ENCODE assay signal across 9 cellular contexts in genomic region chr13:72651196-72651595, GRCh38.
DNase-seq lines count a peak whose midpoint lies in the region; FAIRE-seq and TF ChIP-seq lines count a peak whose summit lies in the region.
"Had no signal": no experiment of that assay in that cellular context is flagged by ENCODE, and none has a peak within 500 bp of the region (broad histone marks: within the 10 kb centered on the region; RNA-seq: fewer than 3 reads in every experiment).

No MANE protein-coding gene starts in this region.

- intact Hi-C loops in uterus (cut with DNase I; ENCODE audit: low total_unique reads): no loop called here

- no peak overlapping the region for H3K4me2 ChIP-seq in H1 (ENCODE audit: insufficient read depth in 1 of 2, low read depth in 2 of 2, low read length in 2 of 2)

- no peak overlapping the region for H3K18ac ChIP-seq in H1 (ENCODE audit: extremely low read depth, low read length)

- peak; percentile 68 to 69 for TF ChIP-seq RAD21 in H1 (IDR thresholded peaks at IDR 0.05 in 1 of 2, conservative IDR thresholded peaks at IDR 0.05 in 1 of 2; ENCODE audit: low read depth in 2 of 2, low read length in 2 of 2)

- H3K4me1 ChIP-seq in H1 (replicated peaks in 1 of 4; ENCODE audit: control insufficient read depth in 3 of 4, insufficient read depth in 4 of 4, low read length in 3 of 4): no peaks in the 10 kb centered on the region
- no peaks in the 10 kb centered on the region for H3K4me1 ChIP-seq in small intestine (ENCODE audit: control insufficient read depth in 2 of 2, insufficient read depth in 1 of 2, low read depth in 1 of 2, low read length in 1 of 2)
- H3K4me1 ChIP-seq in uterus: no peaks in the 10 kb centered on the region

- H3K79me1 ChIP-seq in H1 (ENCODE audit: low read depth, low read length): no peaks in the 10 kb centered on the region

- DNase-seq in NCI-H510A treated with DMSO at 0.1 percent for 48 hours (lab: John Stamatoyannopoulos, UW): peak; percentile 19
- no peak for DNase-seq in NCI-H510A (lab: John Stamatoyannopoulos, UW)
- peak; percentile 82 for DNase-seq in NCI-H82 (lab: John Stamatoyannopoulos, UW)
- no peak for DNase-seq in H1 (ENCODE audit: low read depth in 1 of 2, low spot score in 2 of 2)
- peak; percentile 20 for DNase-seq in small intestine
- DNase-seq in NCI-H1048 (lab: John Stamatoyannopoulos, UW): no peak
- DNase-seq in GM20000 (ENCODE audit: low spot score): no peak
- no peak for DNase-seq in uterus

- no peaks in the 10 kb centered on the region for H3K79me2 ChIP-seq in H1 (ENCODE audit: control insufficient read depth in 1 of 2, insufficient read depth in 2 of 2, low read length in 2 of 2)

- H2BK15ac ChIP-seq in H1 (ENCODE audit: low read length): no peak overlapping the region

- no peaks in the 10 kb centered on the region for H3K27me3 ChIP-seq in H1 (replicated peaks in 1 of 4; ENCODE audit: control insufficient read depth in 3 of 4, extremely low read depth in 1 of 4, insufficient read depth in 3 of 4, low read length in 3 of 4)
- H3K27me3 ChIP-seq in small intestine (ENCODE audit: control insufficient read depth in 2 of 2, insufficient read depth in 2 of 2, low read length in 2 of 2): no peaks in the 10 kb centered on the region
- H3K27me3 ChIP-seq in uterus: no peaks in the 10 kb centered on the region

- H3K36me3 ChIP-seq in H1 (ENCODE audit: control insufficient read depth in 2 of 4, insufficient read depth in 4 of 4, low read length in 3 of 4) (no peaks in the 10 kb centered on the region), small intestine (ENCODE audit: control insufficient read depth in 2 of 2, insufficient read depth in 2 of 2, low read length in 2 of 2) (no peaks in the 10 kb centered on the region), uterus (no peaks in the 10 kb centered on the region)

- FAIRE-seq in H1 (lab: Jason Lieb, UNC) (peak; percentile 52), small intestine (lab: Jason Lieb, UNC) (no peak)
- FAIRE-seq: frontal cortex had no signal

- H3K27ac ChIP-seq in H1 (ENCODE audit: low read depth, low read length) (no peak overlapping the region), small intestine (ENCODE audit: low read depth in 1 of 2, low read length in 1 of 2) (no peak overlapping the region), uterus (no peak overlapping the region)

- no peaks in the 10 kb centered on the region for H4K20me1 ChIP-seq in H1 (replicated peaks in 1 of 2; ENCODE audit: control insufficient read depth in 1 of 2, insufficient read depth in 2 of 2, low read length in 2 of 2)

- no peak overlapping the region for H2BK12ac ChIP-seq in H1 (ENCODE audit: low read depth, low read length)

- no peak overlapping the region for H2AK5ac ChIP-seq in H1 (ENCODE audit: low read depth, low read length)

- no peak overlapping the region for H2BK120ac ChIP-seq in H1 (replicated peaks; ENCODE audit: low read depth, low read length)

- TF ChIP-seq EP300 in H1 (IDR thresholded peaks at IDR 0.05; ENCODE audit: borderline replicate concordance in 1 of 2, low read depth in 2 of 2, low read length in 2 of 2): no peak

- no peak overlapping the region for H2BK5ac ChIP-seq in H1 (ENCODE audit: low read depth, low read length)

- H3K9ac ChIP-seq in H1 (replicated peaks in 1 of 4; ENCODE audit: extremely low read depth in 1 of 4, low read depth in 3 of 4, low read length in 3 of 4): no peak overlapping the region

- H2BK20ac ChIP-seq in H1 (ENCODE audit: low read length): no peak overlapping the region

- no peak overlapping the region for H2AFZ ChIP-seq in H1 (ENCODE audit: low read length)

- H3K4ac ChIP-seq in H1 (replicated peaks; ENCODE audit: insufficient read length, low read depth, low read length): peak overlapping the region; percentile 49

- H3K56ac ChIP-seq in H1 (replicated peaks; ENCODE audit: insufficient read length, low read depth, low read length): no peak overlapping the region

- H3K23me2 ChIP-seq in H1 (ENCODE audit: low read depth, low read length): no peaks in the 10 kb centered on the region

- H4K8ac ChIP-seq in H1 (ENCODE audit: extremely low read depth, insufficient read depth, low read length): no peak overlapping the region

- H3K9me3 ChIP-seq in H1 (ENCODE audit: insufficient read depth in 2 of 2, low read depth in 1 of 2, low read length in 1 of 2) (no peaks in the 10 kb centered on the region), small intestine (ENCODE audit: control insufficient read depth, low read depth) (no peaks in the 10 kb centered on the region), uterus (no peaks in the 10 kb centered on the region)

- POLR2A ChIA-PET in H1 (lab: Charles Lee; ENCODE audit: partially characterized antibody): no interaction called here

- WGBS in H1 (ENCODE audit: extremely low coverage in 1 of 2, insufficient coverage in 1 of 2, insufficient read length in 1 of 2, insufficient replicate concordance in 2 of 2, low coverage in 1 of 2, low lambda C conversion rate in 2 of 2, missing lambda C conversion rate in 1 of 2), 2 experiments: 79% methylated on average over 5 of the region's 5 CpGs; no CpG with 5 or more reads in 1 of the 2 experiments
- WGBS in small intestine, 3 donors: 20 to 37% (median 22%) methylated on average over 5 of the region's 5 CpGs

- no peak overlapping the region for H3K23ac ChIP-seq in H1 (ENCODE audit: insufficient read length)

- TF ChIP-seq CTCF in H1 (IDR thresholded peaks at IDR 0.05; ENCODE audit: control extremely low read depth in 1 of 3, insufficient read depth in 1 of 3, low read depth in 1 of 3, low read length in 3 of 3) (peak in 2 of 3 experiments; percentile 28 to 65; a peak in 1 of 4 replicates), GM20000 (IDR thresholded peaks at IDR 0.05; ENCODE audit: extremely low read depth, missing control alignments) (no peak), uterus (IDR thresholded peaks at IDR 0.05) (no peak)

- H4K91ac ChIP-seq in H1 (replicated peaks; ENCODE audit: insufficient read length, low read length): no peak overlapping the region

- TF ChIP-seq POLR2A in H1 (IDR thresholded peaks at IDR 0.05; ENCODE audit: control extremely low read depth in 1 of 2, low read depth in 2 of 2, low read length in 2 of 2) (no peak), uterus (IDR thresholded peaks at IDR 0.05) (no peak)

- H4K5ac ChIP-seq in H1 (ENCODE audit: insufficient read length, low read depth, low read length): no peak overlapping the region

- CTCF ChIA-PET in H1 (lab: Charles Lee; ENCODE audit: partially characterized antibody): interaction anchor here (0.6 to 3.6 kb wide), 31 partner anchors 10 to 772 kb away, joined by 3 to 26 read pairs (median 4); no protein-coding TSS in a partner anchor

- no peak overlapping the region for H3K14ac ChIP-seq in H1 (ENCODE audit: insufficient read length)

- no peak overlapping the region for H3K4me3 ChIP-seq in H1 (ENCODE audit: extremely low read depth in 1 of 4, insufficient read depth in 2 of 4, low read depth in 3 of 4, low read length in 4 of 4)
- H3K4me3 ChIP-seq in small intestine (ENCODE audit: low read depth in 1 of 2, low read length in 2 of 2): no peak overlapping the region
- H3K4me3 ChIP-seq in uterus: no peak overlapping the region

TF ChIP-seq in H1, 55 proteins besides CTCF, POLR2A, EP300 and RAD21:
- TF ChIP-seq HDAC6 (IDR thresholded peaks at IDR 0.05; ENCODE audit: low read depth, low read length) (no peak), NRF1 (IDR thresholded peaks at IDR 0.05; ENCODE audit: low read depth, low read length) (no peak), ATF2 (IDR thresholded peaks at IDR 0.05; ENCODE audit: low read length) (no peak), SP4 (IDR thresholded peaks at IDR 0.05; ENCODE audit: low read length) (no peak), CBX5 (IDR thresholded peaks at IDR 0.05; ENCODE audit: low read depth, low read length) (no peak), POLR2AphosphoS5 (IDR thresholded peaks at IDR 0.05; ENCODE audit: low read depth, low read length) (no peak), TAF7 (optimal IDR thresholded peaks at IDR 0.05; ENCODE audit: borderline replicate concordance, low read depth, low read length) (no peak), RXRA (IDR thresholded peaks at IDR 0.05; ENCODE audit: insufficient read depth, low read depth, low read length) (no peak), TBP (IDR thresholded peaks at IDR 0.05; ENCODE audit: low read depth, low read length) (no peak), RNF2 (IDR thresholded peaks at IDR 0.05; ENCODE audit: borderline replicate concordance, low read depth, low read length, missing control alignments, poor library complexity, severe bottlenecking) (no peak), YY1 (IDR thresholded peaks at IDR 0.05; ENCODE audit: low read depth, low read length) (no peak), CTBP2 (IDR thresholded peaks at IDR 0.05; ENCODE audit: borderline replicate concordance, insufficient read depth, insufficient read length, low read length) (no peak), FOSL1 (IDR thresholded peaks at IDR 0.05; ENCODE audit: insufficient read depth, low read depth, low read length) (no peak), JUN (IDR thresholded peaks at IDR 0.05; ENCODE audit: low read depth, low read length) (no peak), EZH2 (IDR thresholded peaks at IDR 0.05; ENCODE audit: low read depth, low read length, severe bottlenecking) (no peak)
- TF ChIP-seq, protein P1, sequence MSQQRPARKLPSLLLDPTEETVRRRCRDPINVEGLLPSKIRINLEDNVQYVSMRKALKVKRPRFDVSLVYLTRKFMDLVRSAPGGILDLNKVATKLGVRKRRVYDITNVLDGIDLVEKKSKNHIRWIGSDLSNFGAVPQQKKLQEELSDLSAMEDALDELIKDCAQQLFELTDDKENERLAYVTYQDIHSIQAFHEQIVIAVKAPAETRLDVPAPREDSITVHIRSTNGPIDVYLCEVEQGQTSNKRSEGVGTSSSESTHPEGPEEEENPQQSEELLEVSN (IDR thresholded peaks at IDR 0.05): no peak

Comparison
In these comparisons a context has a peak if more than half of its experiments do, and no peak if none do; other contexts are left out.
1. DNase-seq: peak in NCI-H510A treated with DMSO at 0.1 percent for 48 hours (single experiment), NCI-H82 (single experiment) and small intestine (single experiment); none in NCI-H510A (single experiment), H1 (0 of 2), NCI-H1048 (single experiment), GM20000 (single experiment) and uterus (0 of 2).
2. CTCF ChIP-seq: peak in H1 (2 of 3); none in GM20000 (single experiment) and uterus (0 of 4).